In genomic region chr3:45472795-45473194, GRCh38 we compare ENCODE assay signal across 17 cellular contexts.
A peak's percentile ranks its signal among the peaks of the same experiment; 100 is the strongest.
DNase-seq lines count a peak whose midpoint lies in the region; ATAC-seq and TF ChIP-seq lines count a peak whose summit lies in the region.
"Had no signal": no experiment of that assay in that cellular context is flagged by ENCODE, and none has a peak within 500 bp of the region (broad histone marks: within the 10 kb centered on the region; RNA-seq: fewer than 3 reads in every experiment).

No MANE protein-coding gene starts in this region.

- H3K36me3 ChIP-seq in A673 (ENCODE audit: insufficient read depth, low read length, poor library complexity, severe bottlenecking) (no peaks in the 10 kb centered on the region), GM23338 (ENCODE audit: insufficient read depth) (peaks cover 10% of the 10 kb centered on the region; the same call in 1 of the 2 replicates)

- no peaks in the 10 kb centered on the region for H3F3A ChIP-seq in GM23338 (replicated peaks; ENCODE audit: low read depth)

- TF ChIP-seq CTCF in A673 (conservative IDR thresholded peaks at IDR 0.05; ENCODE audit: low read depth, low read length): no peak
- no peak for TF ChIP-seq CTCF in GM23338 (conservative IDR thresholded peaks at IDR 0.05; ENCODE audit: low read depth in 2 of 2)

- no peak overlapping the region for H2AFZ ChIP-seq in GM23338

- H3K4me1 Mint-ChIP-seq in GM23338: peaks cover 9% of the 10 kb centered on the region

- CTCF ChIA-PET in A673 (lab: Charles Lee): no interaction called here

- H3K27ac ChIP-seq in A673 (ENCODE audit: low read depth, low read length, poor library complexity, severe bottlenecking): no peak overlapping the region
- peak overlapping the region; percentile 28; the same call in 1 of the 2 replicates for H3K27ac ChIP-seq in GM23338 (ENCODE audit: low read depth)
- H3K27ac ChIP-seq: 22Rv1 had no signal

- no peak for ATAC-seq in GM23338
- ATAC-seq in SK-N-SH treated with all-trans-retinoic acid at 6 μM for 48 hours: no peak
- ATAC-seq in HG03025 (IDR thresholded peaks at IDR 0.05; ENCODE audit: low FRiP score, unreplicated experiment): no peak
- ATAC-seq in HG02852 (IDR thresholded peaks at IDR 0.05; ENCODE audit: unreplicated experiment): no peak

- no peak overlapping the region for H3K4me3 Mint-ChIP-seq in GM23338
- H3K4me3 Mint-ChIP-seq: CD4-positive, alpha-beta memory T cell had no signal

- H3K9me2 ChIP-seq in GM23338 (ENCODE audit: insufficient read depth): no peaks in the 10 kb centered on the region

- H3K27me3 ChIP-seq in A673 (replicated peaks; ENCODE audit: insufficient read depth, low read depth, low read length, poor library complexity) (no peaks in the 10 kb centered on the region), GM23338 (ENCODE audit: insufficient read depth) (no peaks in the 10 kb centered on the region)

- DNase-seq in A673 (ENCODE audit: low spot score) (peak; percentile 24), GM23338 (ENCODE audit: low spot score) (no peak), SIG-M5 (lab: John Stamatoyannopoulos, UW) (no peak)
- DNase-seq: ACHN; AML-193; C1 segment of cervical spinal cord; Calu3; CD4-positive, alpha-beta memory T cell; COR-L47; DMS153; DND-41; H7; HCEC 1CT had no signal

- H4K20me1 ChIP-seq in GM23338 (replicated peaks; ENCODE audit: insufficient read depth): peaks cover 6% of the 10 kb centered on the region

- no peaks in the 10 kb centered on the region for H3K27me3 Mint-ChIP-seq in GM23338 (ENCODE audit: insufficient read depth, low read depth, poor library complexity)
- H3K27me3 Mint-ChIP-seq: CD4-positive, alpha-beta memory T cell had no signal

- peaks cover 7% of the 10 kb centered on the region for H3K4me1 ChIP-seq in A673 (ENCODE audit: insufficient read depth, low read length, poor library complexity, severe bottlenecking)
- H3K4me1 ChIP-seq in GM23338 (ENCODE audit: insufficient read depth): peaks cover 5% of the 10 kb centered on the region

- H3K4me3 ChIP-seq in A673 (ENCODE audit: low read depth, low read length, poor library complexity, severe bottlenecking) (no peak overlapping the region), GM23338 (no peak overlapping the region)

- H3K36me3 Mint-ChIP-seq in GM23338 (ENCODE audit: low read depth): peaks cover 16% of the 10 kb centered on the region; the same call in 2 of the 3 replicates

- no peak overlapping the region for H3K27ac Mint-ChIP-seq in GM23338

- H3K9me3 Mint-ChIP-seq in GM23338: no peaks in the 10 kb centered on the region
- H3K9me3 Mint-ChIP-seq: CD4-positive, alpha-beta memory T cell had no signal

- BruUV-seq in A673 (replicated peaks; lab: Mats Ljungman, UMichigan): no TSS peak

- no peaks in the 10 kb centered on the region for H3K9me3 ChIP-seq in A673 (ENCODE audit: low read depth, low read length, poor library complexity, severe bottlenecking)

- no peaks in the 10 kb centered on the region for H3K79me2 ChIP-seq in GM23338 (replicated peaks; ENCODE audit: insufficient read depth)

- no peak overlapping the region for H3K4me2 ChIP-seq in GM23338

- POLR2A ChIA-PET in A673 (lab: Charles Lee; ENCODE audit: low non-redundant PET): no interaction called here

- intact Hi-C loops in A673 (cut with micrococcal nuclease; ENCODE audit: unreplicated experiment): no loop called here

TF ChIP-seq in GM23338, 12 proteins besides CTCF, POLR2A, EP300 and RAD21 (continues in another document):
- TF ChIP-seq STAT1 (IDR thresholded peaks at IDR 0.05; ENCODE audit: unreplicated experiment) (no peak), REST (IDR thresholded peaks at IDR 0.05; ENCODE audit: unreplicated experiment) (no peak), CREB1 (CRISPR knock-in tag; IDR thresholded peaks at IDR 0.05; ENCODE audit: low read depth) (no peak), JUNB (IDR thresholded peaks at IDR 0.05; ENCODE audit: unreplicated experiment) (no peak), ZNF114 (CRISPR knock-in tag; IDR thresholded peaks at IDR 0.05) (no peak), EZH2 (IDR thresholded peaks at IDR 0.05; ENCODE audit: low read depth, unreplicated experiment) (no peak), ZNF331 (CRISPR knock-in tag; IDR thresholded peaks at IDR 0.05; ENCODE audit: low read depth) (no peak)
- TF ChIP-seq, protein P1, sequence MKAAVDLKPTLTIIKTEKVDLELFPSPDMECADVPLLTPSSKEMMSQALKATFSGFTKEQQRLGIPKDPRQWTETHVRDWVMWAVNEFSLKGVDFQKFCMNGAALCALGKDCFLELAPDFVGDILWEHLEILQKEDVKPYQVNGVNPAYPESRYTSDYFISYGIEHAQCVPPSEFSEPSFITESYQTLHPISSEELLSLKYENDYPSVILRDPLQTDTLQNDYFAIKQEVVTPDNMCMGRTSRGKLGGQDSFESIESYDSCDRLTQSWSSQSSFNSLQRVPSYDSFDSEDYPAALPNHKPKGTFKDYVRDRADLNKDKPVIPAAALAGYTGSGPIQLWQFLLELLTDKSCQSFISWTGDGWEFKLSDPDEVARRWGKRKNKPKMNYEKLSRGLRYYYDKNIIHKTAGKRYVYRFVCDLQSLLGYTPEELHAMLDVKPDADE (IDR thresholded peaks at IDR 0.05): no peak

TF ChIP-seq in SK-N-SH treated with all-trans-retinoic acid at 6 μM for 48 hours, 23 proteins besides CTCF, POLR2A, EP300 and RAD21:
- TF ChIP-seq PPARA (CRISPR knock-in tag; IDR thresholded peaks at IDR 0.05; ENCODE audit: borderline replicate concordance) (0 out of 2 replicates have a peak, but pooled peaks have one; percentile 13), TOX (CRISPR knock-in tag; IDR thresholded peaks at IDR 0.05; ENCODE audit: borderline replicate concordance) (no peak)
